Comparison of ENCODE assay signal across 30 cellular contexts in the genomic region with DNA sequence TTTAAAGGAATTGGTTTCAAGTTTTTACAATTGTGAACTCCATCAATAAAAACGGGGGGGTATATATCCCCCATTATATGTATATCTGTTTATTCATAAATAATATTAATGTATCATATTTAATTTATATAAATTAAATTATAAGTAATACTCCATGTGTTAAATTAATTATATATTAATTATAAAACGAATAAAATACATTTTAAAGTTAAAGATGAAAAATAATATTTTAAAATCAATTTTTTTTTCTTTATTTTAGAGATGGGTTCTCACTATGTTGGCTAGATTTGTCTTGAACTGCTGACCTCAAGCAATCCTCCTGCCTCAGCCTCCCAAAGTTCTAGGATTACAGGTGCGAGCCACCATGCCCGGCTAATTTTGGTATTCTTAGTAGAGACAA.
"Had no signal": no experiment of that assay in that cellular context is flagged by ENCODE, and none has a peak within 500 bp of the region (broad histone marks: within the 10 kb centered on the region; RNA-seq: fewer than 3 reads in every experiment).

No MANE protein-coding gene starts in this region.

- H3K36me3 Mint-ChIP-seq: natural killer cell; neural progenitor cell; stimulated activated effector memory CD8-positive, alpha-beta T cell treated with anti-CD3 and anti-CD28 coated beads, Interleukin-12 subunit alpha, Interleukin-12 subunit beta, amount 100 ng/mL, for 72 hours had no signal

- H3K27ac Mint-ChIP-seq: naive B cell; natural killer cell; nephron progenitor cell; neural progenitor cell; stimulated activated effector memory CD8-positive, alpha-beta T cell treated with anti-CD3 and anti-CD28 coated beads, Interleukin-12 subunit alpha, Interleukin-12 subunit beta, amount 100 ng/mL, for 72 hours; stimulated activated naive CD8-positive, alpha-beta T cell treated with anti-CD3 and anti-CD28 coated beads, Interleukin-15, Interleukin-2, amounts not matched to agents 100 ng/mL and 50 ng/mL, for 24 hours had no signal

- H3K4me1 Mint-ChIP-seq: naive B cell; natural killer cell; neural progenitor cell; stimulated activated effector memory CD8-positive, alpha-beta T cell treated with anti-CD3 and anti-CD28 coated beads, Interleukin-12 subunit alpha, Interleukin-12 subunit beta, amount 100 ng/mL, for 72 hours had no signal

- H3K4me3 ChIP-seq: heart right ventricle, hepatocyte, lower lobe of right lung, neural progenitor cell, prostate gland, skin epidermis, spleen, suprapubic skin, thoracic aorta, tibial artery, upper lobe of right lung had no signal

- H3K9me3 Mint-ChIP-seq: natural killer cell had no signal

- H3K4me3 Mint-ChIP-seq: naive B cell; natural killer cell; nephron progenitor cell; neural progenitor cell; stimulated activated effector memory CD8-positive, alpha-beta T cell treated with anti-CD3 and anti-CD28 coated beads, Interleukin-12 subunit alpha, Interleukin-12 subunit beta, amount 100 ng/mL, for 72 hours; stimulated activated naive CD8-positive, alpha-beta T cell treated with anti-CD3 and anti-CD28 coated beads, Interleukin-15, Interleukin-2, amounts not matched to agents 100 ng/mL and 50 ng/mL, for 24 hours had no signal

- H3K4me1 ChIP-seq: lower lobe of right lung, neural progenitor cell, prostate gland, spleen, suprapubic skin, tibial artery, upper lobe of right lung had no signal

- H3K27me3 ChIP-seq: heart right ventricle, hepatocyte, neural progenitor cell, neutrophil, spleen, suprapubic skin, tibial artery, upper lobe of right lung had no signal

- DNase-seq: heart right ventricle; islet precursor cell; kidney glomerular epithelial cell; left cardiac atrium; left ventricle myocardium superior; lower lobe of right lung; mammary epithelial cell; mesenchymal stem cell; naive B cell; natural killer cell; nephron progenitor cell; occipital lobe; retina; right cardiac atrium; spleen; stimulated activated CD4-positive, alpha-beta T cell treated with anti-CD3 and anti-CD28 coated beads, Interleukin-4, amount 100 ng/mL, for 24 hours; stimulated activated naive CD4-positive, alpha-beta T cell; tibial artery; trophoblast cell; upper lobe of right lung had no signal

- H3K27me3 Mint-ChIP-seq: naive B cell; stimulated activated naive CD8-positive, alpha-beta T cell treated with anti-CD3 and anti-CD28 coated beads, Interleukin-15, Interleukin-2, amounts not matched to agents 100 ng/mL and 50 ng/mL, for 24 hours had no signal

- H3K9me3 ChIP-seq: lower lobe of right lung, neutrophil, prostate gland, suprapubic skin, thoracic aorta, upper lobe of right lung had no signal

- FAIRE-seq: urothelium cell line had no signal

- H3K27ac ChIP-seq: heart right ventricle, hepatocyte, lower lobe of right lung, neural progenitor cell, neutrophil, prostate gland, skin epidermis, spleen, suprapubic skin, thoracic aorta, tibial artery, upper lobe of right lung had no signal

- H3K36me3 ChIP-seq: lower lobe of right lung, neural progenitor cell, neutrophil, prostate gland, thoracic aorta, upper lobe of right lung had no signal
